In the genomic region with DNA sequence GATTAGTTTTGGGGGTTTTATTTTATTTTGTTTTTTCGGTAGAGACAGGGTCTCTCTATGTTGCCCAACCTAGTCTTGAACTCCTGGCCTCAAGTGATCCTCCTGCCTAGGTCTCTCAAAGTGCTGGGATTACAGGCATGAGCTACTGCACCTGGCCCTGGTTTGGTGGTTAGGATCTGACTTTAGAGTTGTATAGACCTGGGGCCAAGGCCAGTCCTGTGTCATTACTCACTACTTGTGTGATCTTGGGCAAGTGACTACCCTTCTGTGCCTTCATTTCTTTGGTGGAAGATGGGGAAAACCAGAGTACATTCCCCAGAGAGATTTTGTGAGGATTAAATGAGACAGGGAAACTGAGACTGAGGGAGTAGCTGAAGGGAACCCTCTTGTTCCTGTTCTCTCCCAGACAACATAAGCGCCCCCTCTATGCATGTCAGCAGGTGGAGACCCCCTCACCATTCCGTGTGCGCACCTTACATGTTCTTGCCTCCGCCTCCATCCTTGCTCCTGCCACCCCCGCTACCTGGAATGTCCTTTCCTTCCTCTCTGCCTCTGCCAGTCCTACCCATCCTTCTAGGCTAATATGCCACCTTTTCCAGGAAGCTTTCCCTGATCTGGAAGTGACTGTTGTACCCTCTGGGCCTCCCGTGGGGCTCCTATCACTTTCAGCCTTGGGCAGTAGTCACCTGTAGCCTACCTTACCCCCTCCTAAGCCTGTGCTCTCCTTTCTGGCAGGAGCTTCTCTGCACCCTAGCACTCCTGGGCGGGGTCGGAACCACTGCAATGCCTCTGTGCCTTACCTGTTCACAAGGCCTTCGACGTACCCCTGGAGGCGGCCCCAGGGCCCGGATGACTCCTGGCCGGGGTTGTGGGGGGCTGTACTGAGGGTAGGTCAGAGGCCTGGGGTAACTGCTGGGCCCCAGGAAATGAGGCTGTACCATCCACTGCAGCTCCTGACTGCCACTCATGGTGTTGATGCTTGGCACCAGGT, we compare ENCODE assay signal across 12 cellular contexts. TPM values are rescaled to one million over a fixed set of nuclear protein-coding genes. Genes with fewer than 3 reads are reported as not detected.
DNase-seq lines count a peak whose midpoint lies in the region; ATAC-seq lines count a peak whose summit lies in the region.
"Had no signal": no experiment of that assay in that cellular context is flagged by ENCODE, and none has a peak within 500 bp of the region (broad histone marks: within the 10 kb centered on the region; RNA-seq: fewer than 3 reads in every experiment).

No MANE protein-coding gene starts in this region.

- peak overlapping the region; percentile 24 for H3K4me3 Mint-ChIP-seq in activated naive CD4-positive, alpha-beta T cell treated with anti-CD3 and anti-CD28 coated beads, Interleukin-2, amount 50 U/mL, for 24 hours
- no peak overlapping the region for H3K4me3 Mint-ChIP-seq in dendritic cell treated with granulocyte-macrophage colony-stimulating factor and Interleukin-4, amounts not matched to agents 40 ng/mL and 50 ng/mL, for 4 days
- H3K4me3 Mint-ChIP-seq in stimulated activated memory B cell treated with anti-CD40 and anti-IgM and Interleukin-4, amounts not matched to agents 10 μg/mL and 1 μg/mL and 100 μg/mL, for 72 hours: no peak overlapping the region

- H3K27ac Mint-ChIP-seq in activated naive CD4-positive, alpha-beta T cell treated with anti-CD3 and anti-CD28 coated beads, Interleukin-2, amount 50 U/mL, for 24 hours: peak overlapping the region; percentile 8
- H3K27ac Mint-ChIP-seq in dendritic cell treated with granulocyte-macrophage colony-stimulating factor and Interleukin-4, amounts not matched to agents 40 ng/mL and 50 ng/mL, for 4 days: peak overlapping the region; percentile 33
- peak overlapping the region; percentile 92 for H3K27ac Mint-ChIP-seq in stimulated activated memory B cell treated with anti-CD40 and anti-IgM and Interleukin-4, amounts not matched to agents 10 μg/mL and 1 μg/mL and 100 μg/mL, for 72 hours

- ATAC-seq in stimulated activated memory B cell treated with anti-CD40 and anti-IgM and Interleukin-4, amounts not matched to agents 10 μg/mL and 1 μg/mL and 100 μg/mL, for 72 hours: no peak
- no peak for ATAC-seq in HG03565 (IDR thresholded peaks at IDR 0.05; ENCODE audit: unreplicated experiment)

- H3K4me1 Mint-ChIP-seq in activated naive CD4-positive, alpha-beta T cell treated with anti-CD3 and anti-CD28 coated beads, Interleukin-2, amount 50 U/mL, for 24 hours: peaks cover 60% of the 10 kb centered on the region
- peaks cover 57% of the 10 kb centered on the region for H3K4me1 Mint-ChIP-seq in dendritic cell treated with granulocyte-macrophage colony-stimulating factor and Interleukin-4, amounts not matched to agents 40 ng/mL and 50 ng/mL, for 4 days (ENCODE audit: low read depth)
- H3K4me1 Mint-ChIP-seq in stimulated activated memory B cell treated with anti-CD40 and anti-IgM and Interleukin-4, amounts not matched to agents 10 μg/mL and 1 μg/mL and 100 μg/mL, for 72 hours: peaks cover 54% of the 10 kb centered on the region

- intact Hi-C loops in dendritic cell treated with granulocyte-macrophage colony-stimulating factor and Interleukin-4, amounts not matched to agents 40 ng/mL and 50 ng/mL, for 4 days (cut with micrococcal nuclease): no loop called here

- DNase-seq in activated naive CD4-positive, alpha-beta T cell treated with anti-CD3 and anti-CD28 coated beads, Interleukin-2, amount 50 U/mL, for 16 hours: no peak
- DNase-seq in RPMI7951 (ENCODE audit: low read depth) (peak; percentile 67), NCI-H1092 treated with DMSO at 0.1 percent for 48 hours (lab: John Stamatoyannopoulos, UW) (no peak), nucleus accumbens (lab: John Stamatoyannopoulos, UW) (no peak)
- DNase-seq: NCI-H1105 treated with DMSO at 0.1 percent for 48 hours; NCI-H510A treated with DMSO at 0.1 percent for 48 hours; stimulated activated CD8-positive, alpha-beta memory T cell treated with anti-CD3 and anti-CD28 coated beads, Interleukin-4, amount 100 ng/mL, for 48 hours had no signal

- peaks cover 22% of the 10 kb centered on the region for H3K36me3 Mint-ChIP-seq in activated naive CD4-positive, alpha-beta T cell treated with anti-CD3 and anti-CD28 coated beads, Interleukin-2, amount 50 U/mL, for 24 hours
- H3K36me3 Mint-ChIP-seq in dendritic cell treated with granulocyte-macrophage colony-stimulating factor and Interleukin-4, amounts not matched to agents 40 ng/mL and 50 ng/mL, for 4 days (ENCODE audit: low read depth): peaks cover 33% of the 10 kb centered on the region
- H3K36me3 Mint-ChIP-seq in stimulated activated memory B cell treated with anti-CD40 and anti-IgM and Interleukin-4, amounts not matched to agents 10 μg/mL and 1 μg/mL and 100 μg/mL, for 72 hours: no peaks in the 10 kb centered on the region

- no peaks in the 10 kb centered on the region for H3K27me3 Mint-ChIP-seq in activated naive CD4-positive, alpha-beta T cell treated with anti-CD3 and anti-CD28 coated beads, Interleukin-2, amount 50 U/mL, for 24 hours
- H3K27me3 Mint-ChIP-seq in dendritic cell treated with granulocyte-macrophage colony-stimulating factor and Interleukin-4, amounts not matched to agents 40 ng/mL and 50 ng/mL, for 4 days: no peaks in the 10 kb centered on the region
- H3K27me3 Mint-ChIP-seq in stimulated activated memory B cell treated with anti-CD40 and anti-IgM and Interleukin-4, amounts not matched to agents 10 μg/mL and 1 μg/mL and 100 μg/mL, for 72 hours: no peaks in the 10 kb centered on the region

- no peaks in the 10 kb centered on the region for H3K9me3 Mint-ChIP-seq in activated naive CD4-positive, alpha-beta T cell treated with anti-CD3 and anti-CD28 coated beads, Interleukin-2, amount 50 U/mL, for 24 hours
- no peaks in the 10 kb centered on the region for H3K9me3 Mint-ChIP-seq in dendritic cell treated with granulocyte-macrophage colony-stimulating factor and Interleukin-4, amounts not matched to agents 40 ng/mL and 50 ng/mL, for 4 days
- H3K9me3 Mint-ChIP-seq in stimulated activated memory B cell treated with anti-CD40 and anti-IgM and Interleukin-4, amounts not matched to agents 10 μg/mL and 1 μg/mL and 100 μg/mL, for 72 hours: no peaks in the 10 kb centered on the region

RNA-seq across cellular contexts. Expression of gene FOSL1, which starts 3.9 kb away (rescaled TPM):
- total RNA-seq in RPMI7951 (2014; rRNA removed; shearing (Covaris generic)): 158 and 232 TPM in 2 replicates

RNA-seq across cellular contexts. Expression of gene CCDC85B, which starts 5.8 kb away (rescaled TPM):
- total RNA-seq in RPMI7951 (2014; rRNA removed; shearing (Covaris generic)): 34.7 and 61.6 TPM in 2 replicates

RNA-seq across cellular contexts. Expression of gene FIBP, which starts 8.0 kb away (rescaled TPM):
- 141 and 145 TPM in 2 replicates for total RNA-seq in RPMI7951 (2014; rRNA removed; shearing (Covaris generic))

RNA-seq across cellular contexts. Expression of gene CTSW, which starts 16.7 kb away (rescaled TPM):
- 5.4 and 8.9 TPM in 2 replicates for total RNA-seq in RPMI7951 (2014; rRNA removed; shearing (Covaris generic))
- total RNA-seq: H1 had no signal

RNA-seq across cellular contexts. Expression of gene C11orf68, which starts 22.6 kb away (rescaled TPM):
- 31.1 and 37.5 TPM in 2 replicates for total RNA-seq in RPMI7951 (2014; rRNA removed; shearing (Covaris generic))

Comparison
In these comparisons a context has a peak if more than half of its experiments do, and no peak if none do; other contexts are left out.
1. H3K27ac Mint-ChIP-seq: peak in every context shown above with its lines; median percentile 92 in stimulated activated memory B cell treated with anti-CD40 and anti-IgM and Interleukin-4, amounts not matched to agents 10 μg/mL and 1 μg/mL and 100 μg/mL, for 72 hours; 33 in dendritic cell treated with granulocyte-macrophage colony-stimulating factor and Interleukin-4, amounts not matched to agents 40 ng/mL and 50 ng/mL, for 4 days; 8 in activated naive CD4-positive, alpha-beta T cell treated with anti-CD3 and anti-CD28 coated beads, Interleukin-2, amount 50 U/mL, for 24 hours.